ENCODE assay signal across 21 cellular contexts in the genomic region with DNA sequence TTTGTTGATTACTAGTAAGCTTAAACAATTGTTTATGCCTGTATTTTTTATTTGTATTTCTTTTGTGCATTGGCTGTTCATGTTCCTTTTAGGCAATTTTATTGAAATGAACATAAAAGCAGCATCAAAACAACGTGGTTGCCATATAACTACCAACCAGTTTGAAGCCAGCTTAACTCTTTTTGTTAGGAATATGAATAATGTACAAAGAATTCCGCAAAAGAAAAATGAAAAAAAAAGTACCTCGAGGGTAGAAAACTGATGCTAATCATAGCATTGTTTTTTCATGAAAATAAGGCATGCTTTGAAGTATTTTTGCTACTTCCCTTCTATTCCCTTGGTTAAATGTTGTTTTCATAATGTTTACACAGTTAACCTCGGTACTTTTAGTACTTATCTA.
DNase-seq lines count a peak whose midpoint lies in the region; ATAC-seq, FAIRE-seq and TF ChIP-seq lines count a peak whose summit lies in the region.
"Had no signal": no experiment of that assay in that cellular context is flagged by ENCODE, and none has a peak within 500 bp of the region (broad histone marks: within the 10 kb centered on the region; RNA-seq: fewer than 3 reads in every experiment).

No MANE protein-coding gene starts in this region.

- H3K9ac ChIP-seq in endothelial cell of umbilical vein (replicated peaks; ENCODE audit: extremely low read depth, insufficient read depth, low read length) (no peak overlapping the region), keratinocyte (ENCODE audit: control insufficient read depth, extremely low read depth, insufficient read depth, low read length) (no peak overlapping the region)

- no peaks in the 10 kb centered on the region for H3K79me2 ChIP-seq in endothelial cell of umbilical vein (ENCODE audit: control insufficient read depth, insufficient read depth, low read length)
- no peaks in the 10 kb centered on the region for H3K79me2 ChIP-seq in keratinocyte (ENCODE audit: control insufficient read depth, insufficient read depth, low read length)

- peak; percentile 20 for DNase-seq in AG20443 (ENCODE audit: low spot score)
- peak; percentile 69 for DNase-seq in HFFc6
- DNase-seq in endothelial cell of umbilical vein (ENCODE audit: low read depth, low spot score) = no peak
- no peak for DNase-seq in keratinocyte (ENCODE audit: low read depth, low spot score)
- no peak for DNase-seq in NOMO-1 treated with dmso at 0.1 percent for 144 hours (lab: John Stamatoyannopoulos, UW; ENCODE audit: unreplicated experiment)
- no peak for DNase-seq in iPS-NIHi11 (ENCODE audit: low spot score)
- no peak for DNase-seq in activated CD8-positive, alpha-beta T cell treated with anti-CD3 and anti-CD28 coated beads for 36 hours
- DNase-seq: BE2C; CD4-positive, alpha-beta T cell; DMS79; GF-D8; IMR-90; Karpas-422; MM.1S; NCI-H1092 treated with DMSO at 0.1 percent for 48 hours; NCI-H345; NCI-H526 treated with DMSO at 0.1 percent for 48 hours; PC-9 had no signal

- no peak for ATAC-seq in activated CD8-positive, alpha-beta T cell treated with anti-CD3 and anti-CD28 coated beads for 36 hours
- ATAC-seq in HG03460 (IDR thresholded peaks at IDR 0.05; ENCODE audit: unreplicated experiment) = no peak

- H3K4me3 ChIP-seq in endothelial cell of umbilical vein (replicated peaks in 1 of 3; ENCODE audit: insufficient read depth in 1 of 3, low read depth in 1 of 3, low read length in 3 of 3) (no peak overlapping the region), keratinocyte (ENCODE audit: control insufficient read depth in 2 of 3, extremely low read depth in 1 of 3, insufficient read depth in 2 of 3, low read depth in 1 of 3, low read length in 3 of 3) (no peak overlapping the region)
- H3K4me3 ChIP-seq: PC-9 had no signal

- intact Hi-C loops in endothelial cell of umbilical vein (cut with micrococcal nuclease) = loop anchor here (10.0 kb wide), 3 partner anchors 257 to 543 kb away; no protein-coding TSS in a partner anchor
- intact Hi-C loops in activated CD8-positive, alpha-beta T cell treated with anti-CD3 and anti-CD28 coated beads for 36 hours (cut with micrococcal nuclease) = no loop called here

- H3K4me1 ChIP-seq in endothelial cell of umbilical vein (ENCODE audit: control insufficient read depth, extremely low read depth, insufficient read depth, low read length) (no peaks in the 10 kb centered on the region), keratinocyte (ENCODE audit: control insufficient read depth, extremely low read depth, insufficient read depth, low read length) (no peaks in the 10 kb centered on the region)
- H3K4me1 ChIP-seq: BE2C had no signal

- no peak overlapping the region for H3K4me2 ChIP-seq in endothelial cell of umbilical vein (ENCODE audit: insufficient read depth, low read length)
- peak overlapping the region; percentile 41 for H3K4me2 ChIP-seq in keratinocyte (ENCODE audit: control insufficient read depth, extremely low read depth, insufficient read depth, low read depth, low read length)
- H3K4me2 ChIP-seq: PC-9 had no signal

- H2AFZ ChIP-seq in endothelial cell of umbilical vein (ENCODE audit: low read depth, low read length) (no peak overlapping the region), keratinocyte (ENCODE audit: control insufficient read depth, low read length) (no peak overlapping the region)
- H2AFZ ChIP-seq: PC-9 had no signal

- H3K9me3 Mint-ChIP-seq in HFFc6 = no peaks in the 10 kb centered on the region
- peaks cover 5% of the 10 kb centered on the region for H3K9me3 Mint-ChIP-seq in activated CD8-positive, alpha-beta T cell treated with anti-CD3 and anti-CD28 coated beads for 36 hours

- CTCF ChIA-PET in endothelial cell of umbilical vein (lab: Charles Lee) = interaction anchor here (1.1 to 3.9 kb wide), 3 partner anchors 13 to 1457 kb away, joined by 3 to 29 read pairs (median 5); no protein-coding TSS in a partner anchor
- CTCF ChIA-PET in activated CD8-positive, alpha-beta T cell treated with anti-CD3 and anti-CD28 coated beads for 36 hours (lab: Charles Lee) = no interaction called here

- no peak for TF ChIP-seq POLR2A in endothelial cell of umbilical vein (IDR thresholded peaks at IDR 0.05; ENCODE audit: low read depth, low read length)

- H3K36me3 Mint-ChIP-seq in HFFc6 (ENCODE audit: low read depth) = no peaks in the 10 kb centered on the region
- no peaks in the 10 kb centered on the region for H3K36me3 Mint-ChIP-seq in activated CD8-positive, alpha-beta T cell treated with anti-CD3 and anti-CD28 coated beads for 36 hours (ENCODE audit: low read depth)

- H3K27me3 Mint-ChIP-seq in HFFc6 (ENCODE audit: insufficient read depth) = no peaks in the 10 kb centered on the region
- H3K27me3 Mint-ChIP-seq in activated CD8-positive, alpha-beta T cell treated with anti-CD3 and anti-CD28 coated beads for 36 hours = no peaks in the 10 kb centered on the region
- H3K27me3 Mint-ChIP-seq: CD4-positive, alpha-beta T cell had no signal

- H3K4me3 Mint-ChIP-seq in HFFc6 = peak overlapping the region; percentile 41; the same call in 1 of the 2 replicates
- no peak overlapping the region for H3K4me3 Mint-ChIP-seq in activated CD8-positive, alpha-beta T cell treated with anti-CD3 and anti-CD28 coated beads for 36 hours
- H3K4me3 Mint-ChIP-seq: CD4-positive, alpha-beta T cell had no signal

- H4K20me1 ChIP-seq in endothelial cell of umbilical vein (replicated peaks; ENCODE audit: control insufficient read depth, extremely low read depth, insufficient read depth, low read length) (no peaks in the 10 kb centered on the region), keratinocyte (ENCODE audit: control insufficient read depth, extremely low read depth, insufficient read depth, low read length) (no peaks in the 10 kb centered on the region)

- peak overlapping the region; percentile 89 for H3K27ac Mint-ChIP-seq in HFFc6
- H3K27ac Mint-ChIP-seq in activated CD8-positive, alpha-beta T cell treated with anti-CD3 and anti-CD28 coated beads for 36 hours = no peak overlapping the region
- H3K27ac Mint-ChIP-seq: CD4-positive, alpha-beta T cell had no signal

- FAIRE-seq in endothelial cell of umbilical vein (lab: Jason Lieb, UNC) (peak; percentile 21), keratinocyte (lab: Jason Lieb, UNC) (no peak)
- FAIRE-seq: GM19239, H54 had no signal

- no peaks in the 10 kb centered on the region for H3K27me3 ChIP-seq in endothelial cell of umbilical vein (ENCODE audit: control insufficient read depth in 2 of 2, insufficient read depth in 2 of 2, low read length in 2 of 2)
- H3K27me3 ChIP-seq in keratinocyte (ENCODE audit: control insufficient read depth, extremely low read depth, insufficient read depth, low read length) = no peaks in the 10 kb centered on the region
- H3K27me3 ChIP-seq: BE2C had no signal

- TF ChIP-seq CTCF in HFFc6 (IDR thresholded peaks at IDR 0.05) (no peak), endothelial cell of umbilical vein (IDR thresholded peaks at IDR 0.05; ENCODE audit: extremely low read depth in 1 of 2, insufficient read depth in 1 of 2, low read depth in 1 of 2, low read length in 2 of 2) (no peak), keratinocyte (optimal IDR thresholded peaks at IDR 0.05 in 1 of 3, IDR thresholded peaks at IDR 0.05 in 1 of 3, conservative IDR thresholded peaks at IDR 0.05 in 1 of 3; ENCODE audit: extremely low read depth in 1 of 3, insufficient read depth in 2 of 3, low read length in 3 of 3) (no peak)
- TF ChIP-seq CTCF in activated CD8-positive, alpha-beta T cell treated with anti-CD3 and anti-CD28 coated beads for 36 hours (IDR thresholded peaks at IDR 0.05) = no peak

- POLR2A ChIA-PET in endothelial cell of umbilical vein (lab: Charles Lee) = interaction anchor here (0.8 kb wide), 1 partner anchor 496 kb away, joined by 3 read pairs; no protein-coding TSS in a partner anchor
- POLR2A ChIA-PET in activated CD8-positive, alpha-beta T cell treated with anti-CD3 and anti-CD28 coated beads for 36 hours (lab: Charles Lee) = no interaction called here

- H3K9me1 ChIP-seq in endothelial cell of umbilical vein (replicated peaks; ENCODE audit: control insufficient read depth, extremely low read depth, insufficient read depth, low read length) (no peaks in the 10 kb centered on the region), keratinocyte (ENCODE audit: control insufficient read depth, extremely low read depth, insufficient read depth, low read length) (no peaks in the 10 kb centered on the region)

- no peaks in the 10 kb centered on the region for H3K36me3 ChIP-seq in endothelial cell of umbilical vein (ENCODE audit: control insufficient read depth in 2 of 2, extremely low read depth in 1 of 2, insufficient read depth in 2 of 2, low read length in 2 of 2)
- H3K36me3 ChIP-seq in keratinocyte (ENCODE audit: control insufficient read depth in 2 of 2, extremely low read depth in 1 of 2, insufficient read depth in 2 of 2, low read length in 2 of 2) = no peaks in the 10 kb centered on the region
- H3K36me3 ChIP-seq: BE2C had no signal

- peaks cover 23% of the 10 kb centered on the region for H3K4me1 Mint-ChIP-seq in HFFc6 (ENCODE audit: low read depth)
- no peaks in the 10 kb centered on the region for H3K4me1 Mint-ChIP-seq in activated CD8-positive, alpha-beta T cell treated with anti-CD3 and anti-CD28 coated beads for 36 hours (ENCODE audit: low read depth)

- H3K9me3 ChIP-seq in endothelial cell of umbilical vein (replicated peaks; ENCODE audit: control insufficient read depth, insufficient read depth, low read length) = no peaks in the 10 kb centered on the region
- H3K9me3 ChIP-seq in keratinocyte (ENCODE audit: control insufficient read depth, low read depth, low read length) = no peaks in the 10 kb centered on the region
- H3K9me3 ChIP-seq: BE2C had no signal

- no TSS peak for BruUV-seq in endothelial cell of umbilical vein (replicated peaks; lab: Mats Ljungman, UMichigan)

- no peak overlapping the region for H3K27ac ChIP-seq in endothelial cell of umbilical vein (ENCODE audit: insufficient read depth, low read depth, low read length)
- no peak overlapping the region for H3K27ac ChIP-seq in keratinocyte (ENCODE audit: control insufficient read depth, insufficient read depth, low read length)
- H3K27ac ChIP-seq: PC-9 had no signal

- dilution Hi-C loops in endothelial cell of umbilical vein (cut with MboI; ENCODE audit: extremely low pct_ligation_motif_present, low sequenced_read_pairs) (no loop called here), keratinocyte (cut with MboI; ENCODE audit: extremely low pct_ligation_motif_present, low sequenced_read_pairs) (no loop called here)

TF ChIP-seq in endothelial cell of umbilical vein, 7 proteins besides CTCF, POLR2A, EP300 and RAD21:
- no peak for TF ChIP-seq FOS (IDR thresholded peaks at IDR 0.05; ENCODE audit: borderline replicate concordance, insufficient read depth, low read length)
- TF ChIP-seq GATA2 (IDR thresholded peaks at IDR 0.05; ENCODE audit: insufficient read depth, insufficient read length, low read depth, low read length) = no peak
- TF ChIP-seq EZH2 (IDR thresholded peaks at IDR 0.05; ENCODE audit: borderline replicate concordance, low read depth, low read length, severe bottlenecking) = no peak
- TF ChIP-seq, protein P1, sequence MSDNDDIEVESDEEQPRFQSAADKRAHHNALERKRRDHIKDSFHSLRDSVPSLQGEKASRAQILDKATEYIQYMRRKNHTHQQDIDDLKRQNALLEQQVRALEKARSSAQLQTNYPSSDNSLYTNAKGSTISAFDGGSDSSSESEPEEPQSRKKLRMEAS (IDR thresholded peaks at IDR 0.05; ENCODE audit: insufficient read depth, insufficient read length) = no peak
- no peak for TF ChIP-seq POLR2AphosphoS5 (IDR thresholded peaks at IDR 0.05; ENCODE audit: insufficient read depth, low read depth, low read length)

Comparison
In these comparisons a context has a peak if more than half of its experiments do, and no peak if none do; other contexts are left out.
1. DNase-seq: peak in AG20443 (single experiment) and HFFc6 (single experiment); none in endothelial cell of umbilical vein (single experiment), keratinocyte (single experiment), NOMO-1 treated with dmso at 0.1 percent for 144 hours (single experiment), iPS-NIHi11 (single experiment) and activated CD8-positive, alpha-beta T cell treated with anti-CD3 and anti-CD28 coated beads for 36 hours (single experiment).